ENCODE assay signal across 9 cellular contexts in the genomic region with DNA sequence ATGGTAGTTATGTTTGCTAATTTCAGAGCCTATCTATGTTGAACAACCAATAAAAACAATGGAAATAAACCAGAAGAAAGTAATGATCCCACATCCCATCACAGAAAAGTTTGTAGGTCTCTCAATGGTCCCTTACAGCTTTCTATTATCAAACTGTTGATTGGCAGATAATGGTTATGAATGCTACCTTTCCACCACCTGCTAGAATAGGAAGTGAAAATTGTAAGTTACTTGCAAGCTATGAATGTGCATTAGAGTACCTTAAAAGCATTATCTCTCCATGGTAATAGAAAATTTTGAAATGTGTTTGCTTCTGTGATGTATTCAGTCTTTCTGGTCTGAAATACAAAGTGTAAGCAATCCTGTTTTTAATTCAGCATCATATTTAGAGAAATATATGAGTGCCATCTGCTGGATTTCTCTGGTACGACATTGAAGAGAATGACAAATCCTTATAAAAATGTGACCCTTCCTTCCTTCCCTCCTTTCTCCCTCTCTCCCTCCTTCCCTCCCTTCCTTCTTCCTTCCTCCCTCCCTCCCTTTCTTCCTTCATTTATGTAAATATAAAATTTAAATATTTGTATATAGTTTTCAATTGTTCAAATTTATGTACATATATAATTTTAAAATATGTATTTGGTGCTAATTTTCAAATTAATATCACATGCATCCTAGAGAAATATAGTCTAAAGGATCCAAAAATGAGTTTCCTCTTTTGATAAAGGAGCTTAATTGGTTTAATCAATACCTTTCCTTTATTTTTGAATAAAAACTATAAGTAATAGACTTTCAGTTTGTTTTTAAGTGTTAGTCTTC. TPM values are rescaled to one million over a fixed set of nuclear protein-coding genes. Genes with fewer than 3 reads are reported as not detected.
A peak's percentile ranks its signal among the peaks of the same experiment; 100 is the strongest.
DNase-seq lines count a peak whose midpoint lies in the region; ATAC-seq and TF ChIP-seq lines count a peak whose summit lies in the region.
"Had no signal": no experiment of that assay in that cellular context is flagged by ENCODE, and none has a peak within 500 bp of the region (broad histone marks: within the 10 kb centered on the region; RNA-seq: fewer than 3 reads in every experiment).

No MANE protein-coding gene starts in this region.

- BruUV-seq in mammary epithelial cell (replicated peaks; lab: Mats Ljungman, UMichigan) = no TSS peak

- intact Hi-C loops in mammary epithelial cell (cut with micrococcal nuclease) = loop anchor here (1.0 to 10.0 kb wide), 6 partner anchors 97 to 1029 kb away; no protein-coding TSS in a partner anchor

- TF ChIP-seq CTCF in mammary epithelial cell (conservative IDR thresholded peaks at IDR 0.05 in 1 of 2, IDR thresholded peaks at IDR 0.05 in 1 of 2; ENCODE audit: extremely low read depth in 1 of 2, insufficient read depth in 1 of 2, low read depth in 1 of 2, low read length in 2 of 2) (peak; percentile 46 to 61), nephron (IDR thresholded peaks at IDR 0.05; ENCODE audit: unreplicated experiment in 3 of 3) (peak; percentile 64 to 77 (median 67))

- H3K27ac Mint-ChIP-seq in nephron = no peak overlapping the region

- H3K4me3 ChIP-seq in mammary epithelial cell (replicated peaks in 1 of 3; ENCODE audit: insufficient read depth in 1 of 3, low read depth in 2 of 3, low read length in 3 of 3) = no peak overlapping the region

- in situ Hi-C loops in mammary epithelial cell (cut with MboI; ENCODE audit: low sequenced_read_pairs in 2 of 2) = no loop called here

- no peaks in the 10 kb centered on the region for H3K4me1 ChIP-seq in mammary epithelial cell (ENCODE audit: insufficient read depth, low read length)

- H3K9ac ChIP-seq in mammary epithelial cell (ENCODE audit: insufficient read depth, low read length) = no peak overlapping the region

- H3K36me3 Mint-ChIP-seq in nephron (ENCODE audit: low read depth) = no peaks in the 10 kb centered on the region

- H2AFZ ChIP-seq in mammary epithelial cell (ENCODE audit: low read depth, low read length) = no peak overlapping the region

- DNase-seq in AG08395 (ENCODE audit: low spot score) (peak; percentile 23), NCI-H1092 (lab: John Stamatoyannopoulos, UW) (peak; percentile 17), mammary epithelial cell (peak; percentile 33), NCI-H2107 (lab: John Stamatoyannopoulos, UW) (no peak), T1000 (lab: John Stamatoyannopoulos, UW) (no peak)

- no peaks in the 10 kb centered on the region for H3K4me1 Mint-ChIP-seq in nephron

- ATAC-seq in GM18858 (IDR thresholded peaks at IDR 0.05; ENCODE audit: unreplicated experiment) (peak; percentile 61), HG03378 (IDR thresholded peaks at IDR 0.05; ENCODE audit: unreplicated experiment) (no peak)

- WGBS in mammary epithelial cell (ENCODE audit: low coverage, missing lambda C conversion rate) = 0% methylated on average over 1 of the region's 1 CpG

- CTCF ChIA-PET in mammary epithelial cell (lab: Charles Lee; ENCODE audit: low non-redundant PET) = interaction anchor here (0.6 to 0.7 kb wide), 2 partner anchors 110 to 438 kb away, joined by 3 to 4 read pairs; no protein-coding TSS in a partner anchor

- H3K9me3 ChIP-seq in mammary epithelial cell (replicated peaks; ENCODE audit: insufficient read depth, low read length) = no peaks in the 10 kb centered on the region

- no peaks in the 10 kb centered on the region for H3K79me2 ChIP-seq in mammary epithelial cell (ENCODE audit: insufficient read depth, low read length)

- H3K9me3 Mint-ChIP-seq in nephron = no peaks in the 10 kb centered on the region

- no peaks in the 10 kb centered on the region for H3K27me3 ChIP-seq in mammary epithelial cell (ENCODE audit: insufficient read depth, low read length)

- no peak overlapping the region for H3K4me2 ChIP-seq in mammary epithelial cell (ENCODE audit: insufficient read depth, low read depth, low read length)

- H3K27me3 Mint-ChIP-seq in nephron (ENCODE audit: low read depth) = peaks cover 6% of the 10 kb centered on the region

- no peak overlapping the region for H3K27ac ChIP-seq in mammary epithelial cell (ENCODE audit: insufficient read depth, low read depth, low read length)

- dilution Hi-C loops in mammary epithelial cell (cut with HindIII; ENCODE audit: low sequenced_read_pairs) = no loop called here

- H3K4me3 Mint-ChIP-seq in nephron = no peak overlapping the region

- H4K20me1 ChIP-seq in mammary epithelial cell (ENCODE audit: insufficient read depth, low read length) = no peaks in the 10 kb centered on the region

- H3K36me3 ChIP-seq in mammary epithelial cell (ENCODE audit: insufficient read depth, low read length) = no peaks in the 10 kb centered on the region

RNA-seq across cellular contexts. Expression of a gene that starts 41.4 kb away (rescaled TPM):
- total RNA-seq in mammary epithelial cell = 10 to 100 TPM; 98.2 to 98.4 TPM
- 39.7 TPM for polyA plus RNA-seq in mammary epithelial cell
- polyA minus RNA-seq in mammary epithelial cell = 13.1 TPM
- total RNA-seq: temporal lobe had no signal

Comparison
In these comparisons a context has a peak if more than half of its experiments do, and no peak if none do; other contexts are left out.
1. DNase-seq: peak in AG08395 (single experiment), NCI-H1092 (single experiment) and mammary epithelial cell (single experiment); none in NCI-H2107 (single experiment) and T1000 (single experiment).